In genomic region chr22:46484861-46485595, GRCh38 we compare ENCODE assay signal across 17 cellular contexts. TPM values are rescaled to one million over a fixed set of nuclear protein-coding genes. Genes with fewer than 3 reads are reported as not detected.
DNase-seq lines count a peak whose midpoint lies in the region; ATAC-seq and TF ChIP-seq lines count a peak whose summit lies in the region.
"Had no signal": no experiment of that assay in that cellular context is flagged by ENCODE, and none has a peak within 500 bp of the region (broad histone marks: within the 10 kb centered on the region; RNA-seq: fewer than 3 reads in every experiment).

No MANE protein-coding gene starts in this region.

- CTCF ChIA-PET in RWPE1 (lab: Yijun Ruan, JAX), result no interaction called here

- H3K9me3 Mint-ChIP-seq in neural crest cell, result peaks cover 6% of the 10 kb centered on the region
- no peaks in the 10 kb centered on the region for H3K9me3 Mint-ChIP-seq in T-helper 2 cell treated with Interferon-gamma antibody and Interleukin-4, amounts not matched to agents 5 μg/mL and 100 μg/mL, for 36 hours
- H3K9me3 Mint-ChIP-seq: natural killer cell treated with Interleukin-12 subunit alpha and Interleukin-12 subunit beta and Interleukin-15 and Interleukin-18, amount 100 ng/mL, for 72 hours had no signal

- TF ChIP-seq CTCF in AG09319 (IDR thresholded peaks at IDR 0.05; ENCODE audit: low read depth, low read length) (no peak), RWPE1 (conservative IDR thresholded peaks at IDR 0.05; ENCODE audit: low read depth) (no peak), fibroblast of the aortic adventitia (IDR thresholded peaks at IDR 0.05; ENCODE audit: insufficient read depth, low read length) (no peak), neural crest cell (conservative IDR thresholded peaks at IDR 0.05) (no peak)

- H3K4me1 Mint-ChIP-seq in neural crest cell, result peaks cover 21% of the 10 kb centered on the region
- H3K4me1 Mint-ChIP-seq in T-helper 2 cell treated with Interferon-gamma antibody and Interleukin-4, amounts not matched to agents 5 μg/mL and 100 μg/mL, for 36 hours (ENCODE audit: low read depth), result no peaks in the 10 kb centered on the region

- ATAC-seq in GM21367 (IDR thresholded peaks at IDR 0.05; ENCODE audit: unreplicated experiment), result no peak
- ATAC-seq: natural killer cell treated with Interleukin-12 subunit alpha and Interleukin-12 subunit beta and Interleukin-15 and Interleukin-18, amount 100 ng/mL, for 72 hours had no signal

- H3K36me3 Mint-ChIP-seq in neural crest cell (ENCODE audit: low read depth), result peaks cover 3% of the 10 kb centered on the region
- H3K36me3 Mint-ChIP-seq in T-helper 2 cell treated with Interferon-gamma antibody and Interleukin-4, amounts not matched to agents 5 μg/mL and 100 μg/mL, for 36 hours (ENCODE audit: low read depth), result no peaks in the 10 kb centered on the region
- H3K36me3 Mint-ChIP-seq: natural killer cell treated with Interleukin-12 subunit alpha and Interleukin-12 subunit beta and Interleukin-15 and Interleukin-18, amount 100 ng/mL, for 72 hours had no signal

- H3K4me3 Mint-ChIP-seq in neural crest cell, result peak overlapping the region; percentile 65
- H3K4me3 Mint-ChIP-seq in T-helper 2 cell treated with Interferon-gamma antibody and Interleukin-4, amounts not matched to agents 5 μg/mL and 100 μg/mL, for 36 hours, result no peak overlapping the region
- H3K4me3 Mint-ChIP-seq: IgD-negative memory B cell; natural killer cell treated with Interleukin-12 subunit alpha and Interleukin-12 subunit beta and Interleukin-15 and Interleukin-18, amount 100 ng/mL, for 72 hours had no signal

- DNase-seq in AG09319 (ENCODE audit: extremely low read depth, low read depth) (peak; percentile 38), RWPE1 (ENCODE audit: low spot score) (no peak), fibroblast of the aortic adventitia (ENCODE audit: low read depth) (peak; percentile 42), neural crest cell (ENCODE audit: low read depth, low spot score) (no peak), HPDE6-E6E7 (ENCODE audit: extremely low spot score) (no peak), NCI-H2081 treated with DMSO at 0.1 percent for 48 hours (lab: John Stamatoyannopoulos, UW) (no peak)
- DNase-seq in T-helper 2 cell treated with Interferon-gamma antibody and Interleukin-4, amounts not matched to agents 5 μg/mL and 100 μg/mL, for 36 hours (ENCODE audit: low spot score), result no peak
- DNase-seq: activated T-cell treated with anti-CD3 and anti-CD28 coated beads, Interleukin-2, amount 50 U/mL, for 48 hours; DMS79 treated with DMSO at 0.1 percent for 48 hours; effector CD8-positive, alpha-beta T cell; NCI-H1436; NCI-H69; T-helper 1 cell had no signal

- peak overlapping the region; percentile 35 for H3K27ac ChIP-seq in RWPE1

- POLR2A ChIA-PET in RWPE1 (lab: Yijun Ruan, JAX; ENCODE audit: low non-redundant PET), result no interaction called here

- peak overlapping the region; percentile 85 for H3K27ac Mint-ChIP-seq in neural crest cell (ENCODE audit: unreplicated experiment)
- no peak overlapping the region for H3K27ac Mint-ChIP-seq in T-helper 2 cell treated with Interferon-gamma antibody and Interleukin-4, amounts not matched to agents 5 μg/mL and 100 μg/mL, for 36 hours
- H3K27ac Mint-ChIP-seq: IgD-negative memory B cell; natural killer cell treated with Interleukin-12 subunit alpha and Interleukin-12 subunit beta and Interleukin-15 and Interleukin-18, amount 100 ng/mL, for 72 hours had no signal

- peaks cover 35% of the 10 kb centered on the region for H3K27me3 Mint-ChIP-seq in neural crest cell (ENCODE audit: low read depth)
- H3K27me3 Mint-ChIP-seq in T-helper 2 cell treated with Interferon-gamma antibody and Interleukin-4, amounts not matched to agents 5 μg/mL and 100 μg/mL, for 36 hours (ENCODE audit: low read depth), result peaks cover 5% of the 10 kb centered on the region
- H3K27me3 Mint-ChIP-seq: natural killer cell treated with Interleukin-12 subunit alpha and Interleukin-12 subunit beta and Interleukin-15 and Interleukin-18, amount 100 ng/mL, for 72 hours had no signal

- H3K4me3 ChIP-seq in fibroblast of the aortic adventitia (ENCODE audit: low read depth, low read length), result no peak overlapping the region
- H3K4me3 ChIP-seq: suprapubic skin had no signal

RNA-seq across cellular contexts. Expression of gene CELSR1, which starts 52.4 kb away (rescaled TPM):
- total RNA-seq in fibroblast of the aortic adventitia (ENCODE audit: low replicate concordance), result 1.1 and 4.3 TPM in 2 replicates
- total RNA-seq in neural crest cell, result 5.1 and 5.4 TPM in 2 replicates

Comparison
In these comparisons a context has a peak if more than half of its experiments do, and no peak if none do; other contexts are left out.
1. DNase-seq: peak in AG09319 (single experiment) and fibroblast of the aortic adventitia (single experiment); none in RWPE1 (single experiment), neural crest cell (single experiment), HPDE6-E6E7 (single experiment), NCI-H2081 treated with DMSO at 0.1 percent for 48 hours (single experiment) and T-helper 2 cell treated with Interferon-gamma antibody and Interleukin-4, amounts not matched to agents 5 μg/mL and 100 μg/mL, for 36 hours (single experiment).